8 cellular contexts compared by ENCODE assay signal in the genomic region with DNA sequence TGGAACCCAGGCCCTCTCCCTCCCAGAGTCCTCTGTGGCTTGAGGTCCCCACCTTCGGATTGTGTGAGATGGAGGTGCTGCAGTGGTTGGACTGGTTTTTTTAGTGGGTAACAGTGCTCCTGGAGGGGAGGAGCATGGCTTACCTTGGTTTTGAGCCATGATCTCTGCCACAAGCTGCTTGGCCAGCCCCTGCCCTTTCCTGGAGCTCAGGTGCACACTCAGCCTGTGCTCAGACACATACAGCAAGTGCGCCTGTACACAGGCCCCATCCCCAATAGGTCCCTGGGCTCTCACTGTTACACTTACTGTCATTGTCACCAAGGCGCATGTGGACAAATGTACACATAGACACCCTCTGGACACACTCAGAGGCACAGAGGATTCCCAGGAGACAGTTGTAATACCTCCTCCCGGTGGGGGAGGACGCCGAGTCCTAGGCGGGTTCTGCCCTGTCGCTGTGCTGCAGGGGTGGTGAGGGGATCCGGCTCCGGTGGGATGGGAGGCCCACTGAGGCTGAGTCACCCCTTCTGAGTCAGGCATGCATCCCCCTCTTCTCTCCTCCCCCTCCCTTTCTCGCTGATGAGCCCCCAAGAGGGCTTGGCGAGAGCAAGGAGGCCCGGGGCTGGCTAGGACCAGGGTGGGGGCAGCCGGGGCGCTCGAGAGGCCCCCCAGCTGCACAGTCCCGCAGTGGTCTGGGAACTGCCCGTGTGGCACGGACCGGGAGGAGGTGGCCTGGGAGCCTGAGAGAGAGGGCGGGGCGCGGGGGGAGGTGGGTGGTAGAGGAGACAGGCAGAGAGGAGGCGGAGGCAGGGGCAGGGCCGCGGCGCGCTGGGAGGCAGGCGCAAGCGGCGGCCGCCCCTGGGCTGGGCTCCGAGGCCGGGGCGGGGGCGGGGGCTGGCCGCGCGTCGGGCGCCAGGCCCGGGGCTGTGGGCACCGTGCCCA. TPM values are rescaled to one million over a fixed set of nuclear protein-coding genes. Genes with fewer than 3 reads are reported as not detected.
DNase-seq lines count a peak whose midpoint lies in the region; ATAC-seq and TF ChIP-seq lines count a peak whose summit lies in the region.

No MANE protein-coding gene starts in this region.

- H3K36me3 ChIP-seq in thoracic aorta: no peaks in the 10 kb centered on the region

- DNase-seq in NCI-H1436 (lab: John Stamatoyannopoulos, UW) (peak; percentile 68), NCI-H1436 treated with DMSO at 0.1 percent for 48 hours (lab: John Stamatoyannopoulos, UW) (no peak), NCI-H226 (peak; percentile 59), fibroblast of the aortic adventitia (ENCODE audit: low read depth) (peak; percentile 57), myocyte (ENCODE audit: low read depth) (peak; percentile 66), thoracic aorta (ENCODE audit: low spot score) (peak; percentile 66)
- peak; percentile 42 to 57 for DNase-seq in activated T-cell treated with anti-CD3 and anti-CD28 coated beads, Interleukin-2, amount 50 U/mL, for 72 hours

- peaks cover 19% of the 10 kb centered on the region for H3K4me1 Mint-ChIP-seq in activated T-cell treated with anti-CD3 and anti-CD28 coated beads, Interleukin-2, amount 50 U/mL, for 72 hours (ENCODE audit: low read depth)

- H3K27ac Mint-ChIP-seq in activated T-cell treated with anti-CD3 and anti-CD28 coated beads, Interleukin-2, amount 50 U/mL, for 72 hours: no peak overlapping the region

- H3K9me3 ChIP-seq in thoracic aorta: no peaks in the 10 kb centered on the region

- no peaks in the 10 kb centered on the region for H3K9me3 Mint-ChIP-seq in activated T-cell treated with anti-CD3 and anti-CD28 coated beads, Interleukin-2, amount 50 U/mL, for 72 hours

- H3K4me1 ChIP-seq in thoracic aorta (ENCODE audit: control insufficient read depth in 1 of 2, low read depth in 2 of 2): peaks cover 21 to 68% of the 10 kb centered on the region in 2 donors

- H3K27me3 Mint-ChIP-seq in activated T-cell treated with anti-CD3 and anti-CD28 coated beads, Interleukin-2, amount 50 U/mL, for 72 hours (ENCODE audit: low read depth): peaks cover 5% of the 10 kb centered on the region

- ATAC-seq in activated T-cell treated with anti-CD3 and anti-CD28 coated beads, Interleukin-2, amount 50 U/mL, for 72 hours (replicated peaks in 1 of 2): peak; percentile 76 to 78
- ATAC-seq in thoracic aorta (ENCODE audit: insufficient number of reproducible peaks, low FRiP score, low read depth): peak; percentile 54
- no peak for ATAC-seq in GM18907 (IDR thresholded peaks at IDR 0.05; ENCODE audit: unreplicated experiment)

- peak overlapping the region; percentile 47 to 57 for H3K4me3 Mint-ChIP-seq in activated T-cell treated with anti-CD3 and anti-CD28 coated beads, Interleukin-2, amount 50 U/mL, for 72 hours

- TF ChIP-seq CTCF in fibroblast of the aortic adventitia (IDR thresholded peaks at IDR 0.05; ENCODE audit: insufficient read depth, low read length) (no peak), thoracic aorta (IDR thresholded peaks at IDR 0.05) (no peak)

- peak overlapping the region; percentile 56 to 76 for H3K27ac ChIP-seq in thoracic aorta

- H3K4me3 ChIP-seq in fibroblast of the aortic adventitia (ENCODE audit: low read depth, low read length) (peak overlapping the region; percentile 81), thoracic aorta (peak overlapping the region; percentile 84)

- H3K36me3 Mint-ChIP-seq in activated T-cell treated with anti-CD3 and anti-CD28 coated beads, Interleukin-2, amount 50 U/mL, for 72 hours (ENCODE audit: insufficient read depth in 2 of 2): no peaks in the 10 kb centered on the region

- no peaks in the 10 kb centered on the region for H3K27me3 ChIP-seq in thoracic aorta (replicated peaks; ENCODE audit: insufficient read depth)

RNA-seq across cellular contexts. Expression of gene EPB41L1, which starts 0.5 kb away (rescaled TPM):
- total RNA-seq in activated T-cell treated with anti-CD3 and anti-CD28 coated beads, Interleukin-2, amount 50 U/mL, for 72 hours: under 1 TPM; 0.51 to 0.70 TPM
- total RNA-seq in fibroblast of the aortic adventitia (ENCODE audit: low replicate concordance) (13.5 and 18.1 TPM in 2 replicates), myocyte (8.3 and 8.8 TPM in 2 replicates), thoracic aorta (100 to 1,000 TPM in 1 of 2 donors, 10 to 100 TPM in 1; 81.1 to 102 TPM)
- polyA plus RNA-seq in myocyte (2012): 28.2 TPM
